Comparison of ENCODE assay signal across 26 cellular contexts in genomic region chr7:9391221-9391620, GRCh38.
"Had no signal": no experiment of that assay in that cellular context is flagged by ENCODE, and none has a peak within 500 bp of the region (broad histone marks: within the 10 kb centered on the region; RNA-seq: fewer than 3 reads in every experiment).

No MANE protein-coding gene starts in this region.

- DNase-seq: activated CD4-positive, alpha-beta T cell treated with anti-CD3 and anti-CD28 coated beads for 48 hours; activated CD4-positive, alpha-beta T cell treated with anti-CD3 and anti-CD28 coated beads, Interleukin-2, amount 50 U/mL, for 4 hours; activated CD4-positive, CD25-positive, alpha-beta regulatory T cell treated with anti-CD3 and anti-CD28 coated beads, Interleukin-2, amount 50 U/mL, for 72 hours; activated CD8-positive, alpha-beta T cell treated with anti-CD3 and anti-CD28 coated beads, Interleukin-2, amount 10 ng/mL, durations not matched to agents 7 days and 5 days; activated effector memory CD4-positive, alpha-beta T cell treated with Interleukin-2 at 50 U/mL for 16 hours; activated naive CD4-positive, alpha-beta T cell; activated naive CD8-positive, alpha-beta T cell treated with anti-CD3 and anti-CD28 coated beads, Interleukin-2, amount 50 U/mL, for 24 hours; activated T-cell treated with anti-CD3 and anti-CD28 coated beads, Interleukin-2, amount 50 U/mL, for 24 hours; amygdala; body of pancreas; central memory CD4-positive, alpha-beta T cell; Kasumi-1; KBM-7; NCI-H1105 treated with DMSO at 0.1 percent for 48 hours; NCI-H1436 treated with DMSO at 0.1 percent for 48 hours; NCI-H187; NCI-H2081; NCI-H446; NCI-H524; SHP77 treated with DMSO at 0.1 percent for 48 hours; T-helper 17 cell; T-helper 9 cell had no signal

- ATAC-seq: activated CD8-positive, alpha-beta T cell treated with anti-CD3 and anti-CD28 coated beads, Interleukin-2, amount 10 ng/mL, durations not matched to agents 7 days and 5 days; activated naive CD4-positive, alpha-beta T cell treated with anti-CD3 and anti-CD28 coated beads, Interleukin-2, amount 50 U/mL, for 72 hours; activated naive CD8-positive, alpha-beta T cell treated with anti-CD3 and anti-CD28 coated beads, Interleukin-2, amount 50 U/mL, for 24 hours; body of pancreas; T-helper 17 cell; WTC11 had no signal

- H3K27me3 ChIP-seq: body of pancreas had no signal

- H3K27ac Mint-ChIP-seq: activated CD8-positive, alpha-beta T cell treated with anti-CD3 and anti-CD28 coated beads, Interleukin-2, amount 10 ng/mL, durations not matched to agents 7 days and 5 days; activated naive CD4-positive, alpha-beta T cell treated with anti-CD3 and anti-CD28 coated beads, Interleukin-2, amount 50 U/mL, for 72 hours; activated naive CD8-positive, alpha-beta T cell treated with anti-CD3 and anti-CD28 coated beads, Interleukin-2, amount 50 U/mL, for 24 hours; activated T-cell treated with anti-CD3 and anti-CD28 coated beads, Interleukin-2, amount 50 U/mL, for 24 hours; activated T-helper 1 cell treated with anti-CD3 and anti-CD28 coated beads, Interleukin-12 subunit alpha, Interleukin-12 subunit beta, Interleukin-2, Interleukin-4 antibody, amounts not matched to agents 30 ng/mL and 10 ng/mL and 1 ng/mL, durations not matched to agents 14 hours and 24 hours and 36 hours; T-helper 17 cell; WTC11 had no signal

- H3K4me1 ChIP-seq: body of pancreas had no signal

- H3K4me1 Mint-ChIP-seq: activated naive CD8-positive, alpha-beta T cell treated with anti-CD3 and anti-CD28 coated beads, Interleukin-2, amount 50 U/mL, for 24 hours; T-helper 17 cell had no signal

- H3K4me3 ChIP-seq: body of pancreas had no signal

- H3K27ac ChIP-seq: body of pancreas had no signal

- H3K4me3 Mint-ChIP-seq: activated CD8-positive, alpha-beta T cell treated with anti-CD3 and anti-CD28 coated beads, Interleukin-2, amount 10 ng/mL, durations not matched to agents 7 days and 5 days; activated naive CD8-positive, alpha-beta T cell treated with anti-CD3 and anti-CD28 coated beads, Interleukin-2, amount 50 U/mL, for 24 hours; activated T-cell treated with anti-CD3 and anti-CD28 coated beads, Interleukin-2, amount 50 U/mL, for 24 hours; activated T-helper 1 cell treated with anti-CD3 and anti-CD28 coated beads, Interleukin-12 subunit alpha, Interleukin-12 subunit beta, Interleukin-2, Interleukin-4 antibody, amounts not matched to agents 30 ng/mL and 10 ng/mL and 1 ng/mL, durations not matched to agents 14 hours and 24 hours and 36 hours; T-helper 17 cell; WTC11 had no signal

- FAIRE-seq: bronchial epithelial cell had no signal

- H3K27me3 Mint-ChIP-seq: activated naive CD8-positive, alpha-beta T cell treated with anti-CD3 and anti-CD28 coated beads, Interleukin-2, amount 50 U/mL, for 24 hours; activated T-cell treated with anti-CD3 and anti-CD28 coated beads, Interleukin-2, amount 50 U/mL, for 24 hours; T-helper 17 cell had no signal
